In the genomic region with DNA sequence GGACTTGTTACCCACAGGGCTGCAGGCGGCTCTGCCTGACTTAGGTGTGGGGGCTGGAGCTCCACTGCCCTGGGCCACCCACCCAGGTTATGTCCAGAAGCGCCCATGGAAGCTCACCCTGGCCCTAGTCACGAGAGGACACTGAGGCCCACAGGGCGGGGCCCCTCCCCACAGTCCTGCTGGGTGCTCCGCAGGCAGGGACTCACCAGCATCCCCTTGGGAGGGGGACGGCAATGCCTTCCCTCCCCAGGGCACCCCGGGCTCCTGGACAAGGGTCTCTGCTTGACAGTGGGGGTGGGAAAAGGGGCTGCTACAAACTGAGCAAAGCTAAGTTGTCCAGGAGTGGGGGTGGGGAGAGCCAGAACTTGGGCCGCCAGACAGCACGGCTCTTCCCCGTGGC, we compare ENCODE assay signal across 8 cellular contexts.
"Had no signal": no experiment of that assay in that cellular context is flagged by ENCODE, and none has a peak within 500 bp of the region (broad histone marks: within the 10 kb centered on the region; RNA-seq: fewer than 3 reads in every experiment).

No MANE protein-coding gene starts in this region.

- H3K4me3 Mint-ChIP-seq: GM23338, HFFc6 had no signal

- H3K4me1 ChIP-seq: HAP-1 had no signal

- H2AFZ ChIP-seq: GM23248, GM23338 had no signal

- H3K4me1 Mint-ChIP-seq: GM23338 had no signal

- H3K4me2 ChIP-seq: GM23338 had no signal

- H3K9ac ChIP-seq: GM23248 had no signal

- H3K27ac Mint-ChIP-seq: GM23338, HFFc6 had no signal

- H3K9me3 ChIP-seq: HAP-1 had no signal

- H3K4me3 ChIP-seq: GM23248, GM23338, HAP-1 had no signal

- H3K27ac ChIP-seq: GM23248 had no signal

- FAIRE-seq: H54 had no signal

- DNase-seq: GM23248, H7, HCEC 1CT, HFFc6 had no signal

- ATAC-seq: GM23338, HCT116 had no signal

- H3K9me3 Mint-ChIP-seq: GM23338, HFFc6 had no signal
